Comparison of ENCODE assay signal across 8 cellular contexts in the genomic region with DNA sequence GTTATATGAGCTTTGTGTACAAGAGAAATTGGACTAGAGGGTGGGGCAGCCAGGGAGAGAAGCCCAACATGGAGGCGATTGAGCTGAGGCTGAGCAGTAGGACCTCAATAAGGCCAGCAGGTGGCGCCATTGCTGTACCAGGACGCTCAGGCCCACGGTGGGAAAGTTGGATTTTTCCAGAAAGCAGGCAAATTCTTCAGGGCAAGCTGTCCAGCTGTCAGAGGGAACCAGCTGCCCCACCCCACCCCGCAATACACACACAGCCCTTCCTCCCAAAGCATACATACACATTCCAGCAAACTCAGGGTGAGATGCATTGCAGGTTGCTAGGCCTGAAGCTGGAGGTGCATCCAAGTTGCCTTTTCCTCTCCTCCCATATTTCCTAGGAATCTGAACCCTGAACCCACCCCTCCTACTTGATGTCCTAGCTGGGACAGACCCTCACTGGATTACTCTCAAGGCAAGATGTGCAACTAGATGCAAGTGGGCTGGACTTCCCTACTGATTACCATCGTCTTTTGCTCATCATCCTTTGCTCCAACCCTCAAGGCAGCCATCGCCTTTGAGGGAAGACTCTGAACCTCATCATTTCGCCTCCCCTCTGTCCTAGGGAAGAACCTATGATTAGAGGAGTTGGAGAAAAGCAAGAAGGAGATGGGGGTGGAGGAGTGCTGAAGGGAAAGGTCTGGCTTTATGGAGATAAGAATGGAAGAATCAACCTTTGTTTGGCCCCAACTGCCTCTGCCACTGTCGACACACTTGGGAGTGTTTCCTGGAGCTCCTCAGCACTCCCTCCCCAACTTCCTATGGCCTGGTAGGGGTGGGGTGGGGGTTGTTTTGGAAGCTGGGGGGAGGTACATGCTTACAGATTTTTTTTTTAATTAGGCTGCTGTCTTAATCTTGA. TPM values are rescaled to one million over a fixed set of nuclear protein-coding genes. Genes with fewer than 3 reads are reported as not detected.
DNase-seq lines count a peak whose midpoint lies in the region; ATAC-seq, FAIRE-seq and TF ChIP-seq lines count a peak whose summit lies in the region.

No MANE protein-coding gene starts in this region.

- POLR2A ChIA-PET in naive thymus-derived CD8-positive, alpha-beta T cell (lab: Charles Lee), result interaction anchor here (0.9 to 7.9 kb wide), 5 partner anchors 14 to 360 kb away, joined by 3 to 112 read pairs (median 26); no protein-coding TSS in a partner anchor

- H3K36me3 ChIP-seq in CD4-positive, CD25-positive, alpha-beta regulatory T cell (ENCODE audit: control insufficient read depth, insufficient read depth, low read length), result no peaks in the 10 kb centered on the region
- H3K36me3 ChIP-seq in OCI-LY1 (ENCODE audit: insufficient read depth, low read length) (no peaks in the 10 kb centered on the region), esophagus muscularis mucosa (peaks cover 0 to 25% (median 6%) of the 10 kb centered on the region in 4 donors), stomach smooth muscle (ENCODE audit: control insufficient read depth in 2 of 2, insufficient read depth in 2 of 2, low read length in 2 of 2) (no peaks in the 10 kb centered on the region)

- no peaks in the 10 kb centered on the region for H3K79me2 ChIP-seq in OCI-LY1 (ENCODE audit: insufficient read depth, low read length)

- H3K9me3 Mint-ChIP-seq in CD4-positive, CD25-positive, alpha-beta regulatory T cell, result no peaks in the 10 kb centered on the region
- no peaks in the 10 kb centered on the region for H3K9me3 Mint-ChIP-seq in naive thymus-derived CD8-positive, alpha-beta T cell

- peak; percentile 51 to 85 (median 67) for DNase-seq in CD4-positive, CD25-positive, alpha-beta regulatory T cell
- peak; percentile 76 for DNase-seq in HTR-8/SVneo (ENCODE audit: insufficient read length, low spot score)
- DNase-seq in activated T-cell treated with anti-CD3 and anti-CD28 coated beads for 48 hours (ENCODE audit: low read depth), result peak; percentile 61
- DNase-seq in esophagus muscularis mucosa (ENCODE audit: extremely low spot score), result peak; percentile 95
- peak; percentile 47 to 82 (median 68) for DNase-seq in naive thymus-derived CD8-positive, alpha-beta T cell

- H4K20me1 ChIP-seq in OCI-LY1 (ENCODE audit: insufficient read depth, low read length), result no peaks in the 10 kb centered on the region

- peak; percentile 36 for FAIRE-seq in HTR-8/SVneo (lab: Jason Lieb, UNC)

- H3K4me3 Mint-ChIP-seq in CD4-positive, CD25-positive, alpha-beta regulatory T cell, result peak overlapping the region; percentile 30 to 53 (median 44)
- peak overlapping the region in 7 of 10 donors; percentile 33 to 91 (median 52) for H3K4me3 Mint-ChIP-seq in naive thymus-derived CD8-positive, alpha-beta T cell

- H3K4me3 ChIP-seq in CD4-positive, CD25-positive, alpha-beta regulatory T cell (ENCODE audit: low read depth, low read length), result no peak overlapping the region
- H3K4me3 ChIP-seq in OCI-LY1 (ENCODE audit: low read depth, low read length, poor library complexity, severe bottlenecking), result no peak overlapping the region
- no peak overlapping the region for H3K4me3 ChIP-seq in esophagus muscularis mucosa
- H3K4me3 ChIP-seq in stomach smooth muscle (ENCODE audit: low read length in 2 of 2), result peak overlapping the region in 1 of 2 donors; percentile 44

- H3K9me2 ChIP-seq in OCI-LY1 (ENCODE audit: low read depth, low read length), result no peaks in the 10 kb centered on the region

- peaks cover 22% of the 10 kb centered on the region for H3K4me1 ChIP-seq in CD4-positive, CD25-positive, alpha-beta regulatory T cell (ENCODE audit: control insufficient read depth, insufficient read depth, low read length, poor library complexity, severe bottlenecking)
- H3K4me1 ChIP-seq in OCI-LY1 (ENCODE audit: insufficient read depth, low read length, severe bottlenecking) (peaks cover 20% of the 10 kb centered on the region), esophagus muscularis mucosa (peaks cover 63 to 77% (median 68%) of the 10 kb centered on the region in 4 donors), stomach smooth muscle (ENCODE audit: control insufficient read depth, insufficient read depth, low read length) (peaks cover 37% of the 10 kb centered on the region)

- TF ChIP-seq EP300 in esophagus muscularis mucosa (IDR thresholded peaks at IDR 0.05), result no peak

- no peaks in the 10 kb centered on the region for H3K27me3 ChIP-seq in CD4-positive, CD25-positive, alpha-beta regulatory T cell (ENCODE audit: control insufficient read depth, insufficient read depth, low read length)
- H3K27me3 ChIP-seq in OCI-LY1 (ENCODE audit: insufficient read depth, low read length), result no peaks in the 10 kb centered on the region
- H3K27me3 ChIP-seq in esophagus muscularis mucosa, result no peaks in the 10 kb centered on the region
- H3K27me3 ChIP-seq in stomach smooth muscle (ENCODE audit: control insufficient read depth in 1 of 2, insufficient read depth in 2 of 2, low read length in 2 of 2), result no peaks in the 10 kb centered on the region

- H3K9me3 ChIP-seq in CD4-positive, CD25-positive, alpha-beta regulatory T cell (ENCODE audit: control insufficient read depth in 2 of 2, low read length in 2 of 2), result no peaks in the 10 kb centered on the region
- H3K9me3 ChIP-seq in OCI-LY1 (ENCODE audit: low read length) (no peaks in the 10 kb centered on the region), esophagus muscularis mucosa (no peaks in the 10 kb centered on the region), stomach smooth muscle (ENCODE audit: control insufficient read depth in 2 of 2, low read length in 2 of 2) (no peaks in the 10 kb centered on the region)

- no peaks in the 10 kb centered on the region for H3K36me3 Mint-ChIP-seq in CD4-positive, CD25-positive, alpha-beta regulatory T cell
- H3K36me3 Mint-ChIP-seq in naive thymus-derived CD8-positive, alpha-beta T cell, result no peaks in the 10 kb centered on the region

- peak overlapping the region; percentile 55 to 97 (median 94) for H3K27ac Mint-ChIP-seq in CD4-positive, CD25-positive, alpha-beta regulatory T cell
- peak overlapping the region; percentile 76 to 99 (median 96) for H3K27ac Mint-ChIP-seq in naive thymus-derived CD8-positive, alpha-beta T cell

- H3K4me1 Mint-ChIP-seq in CD4-positive, CD25-positive, alpha-beta regulatory T cell, result peaks cover 17 to 42% (median 23%) of the 10 kb centered on the region in 4 donors
- peaks cover 29 to 43% (median 41%) of the 10 kb centered on the region in 4 donors for H3K4me1 Mint-ChIP-seq in naive thymus-derived CD8-positive, alpha-beta T cell

- TF ChIP-seq CTCF in OCI-LY1 (IDR thresholded peaks at IDR 0.05; ENCODE audit: low read length) (peak; percentile 98), esophagus muscularis mucosa (IDR thresholded peaks at IDR 0.05) (peak; percentile 95 to 96 (median 96))

- TF ChIP-seq POLR2A in esophagus muscularis mucosa (IDR thresholded peaks at IDR 0.05; ENCODE audit: low read depth), result no peak

- H3K9ac ChIP-seq in OCI-LY1 (ENCODE audit: low read length) (no peak overlapping the region), stomach smooth muscle (ENCODE audit: low read length in 2 of 2) (peak overlapping the region in 1 of 2 donors; percentile 47)

- H3K27me3 Mint-ChIP-seq in CD4-positive, CD25-positive, alpha-beta regulatory T cell, result peaks cover 5% of the 10 kb centered on the region
- peaks cover 0 to 11% (median 2%) of the 10 kb centered on the region in 5 donors for H3K27me3 Mint-ChIP-seq in naive thymus-derived CD8-positive, alpha-beta T cell

- ATAC-seq in CD4-positive, CD25-positive, alpha-beta regulatory T cell (ENCODE audit: low read depth in 2 of 2), result peak; percentile 59 to 67
- ATAC-seq in GM19455 (IDR thresholded peaks at IDR 0.05; ENCODE audit: unreplicated experiment), result peak; percentile 66
- ATAC-seq in naive thymus-derived CD8-positive, alpha-beta T cell, result peak; percentile 74 to 76

- H3K27ac ChIP-seq in CD4-positive, CD25-positive, alpha-beta regulatory T cell (ENCODE audit: insufficient read depth, low read length, poor library complexity, severe bottlenecking), result no peak overlapping the region
- no peak overlapping the region for H3K27ac ChIP-seq in OCI-LY1 (ENCODE audit: low read depth, low read length, poor library complexity, severe bottlenecking)
- peak overlapping the region; percentile 68 to 75 (median 73) for H3K27ac ChIP-seq in esophagus muscularis mucosa (replicated peaks in 1 of 4)
- peak overlapping the region; percentile 53 for H3K27ac ChIP-seq in stomach smooth muscle (ENCODE audit: low read length)

- peak overlapping the region; percentile 44; the same call in 1 of the 2 replicates for H2AFZ ChIP-seq in OCI-LY1 (ENCODE audit: low read length)

- H3K4me2 ChIP-seq in OCI-LY1 (ENCODE audit: low read length), result no peak overlapping the region

- intact Hi-C loops in esophagus muscularis mucosa (cut with DNase I), result loop anchor here (2.0 kb wide), 1 partner anchor 77 kb away; no protein-coding TSS in a partner anchor

- 26% methylated on average over 9 of the region's 9 CpGs for WGBS in esophagus muscularis mucosa

- H3F3A ChIP-seq in OCI-LY1 (ENCODE audit: insufficient read depth, low read length), result no peaks in the 10 kb centered on the region

RNA-seq across cellular contexts. Expression of a gene that starts 25.5 kb away (rescaled TPM):
- total RNA-seq in CD4-positive, CD25-positive, alpha-beta regulatory T cell, result 1.9 TPM
- under 1 TPM in 1 of 4 donors, not detected in 3; 0.02 TPM for polyA plus RNA-seq in CD4-positive, CD25-positive, alpha-beta regulatory T cell
- 100 to 1,000 TPM in 2 of 4 donors, 10 to 100 TPM in 2; 70.2 to 136 (median 93.3) TPM for total RNA-seq in esophagus muscularis mucosa
- total RNA-seq in naive thymus-derived CD8-positive, alpha-beta T cell, result not detected
- not detected for polyA plus RNA-seq in naive thymus-derived CD8-positive, alpha-beta T cell

Comparison
In these comparisons a context has a peak if more than half of its experiments do, and no peak if none do; other contexts are left out.
1. H3K27ac ChIP-seq: peak in esophagus muscularis mucosa (4 of 4) and stomach smooth muscle (single experiment); none in CD4-positive, CD25-positive, alpha-beta regulatory T cell (single experiment) and OCI-LY1 (single experiment).
2. RNA of a gene that starts 25.5 kb away (total RNA-seq): 70.2 to 136 TPM in esophagus muscularis mucosa; 1.9 TPM in CD4-positive, CD25-positive, alpha-beta regulatory T cell (single experiment) and not detected in naive thymus-derived CD8-positive, alpha-beta T cell; every median in the first group is over 10 times any median in the second.
3. Peak in every context shown above with its lines, with median percentiles within 50 percentile points of each other: ATAC-seq and DNase-seq.